Comparison of ENCODE assay signal across 9 cellular contexts in genomic region chr11:68009391-68010000, GRCh38. TPM values are rescaled to one million over a fixed set of nuclear protein-coding genes. Genes with fewer than 3 reads are reported as not detected.
A peak's percentile ranks its signal among the peaks of the same experiment; 100 is the strongest.
DNase-seq lines count a peak whose midpoint lies in the region; ATAC-seq, FAIRE-seq and TF ChIP-seq lines count a peak whose summit lies in the region.
"Had no signal": no experiment of that assay in that cellular context is flagged by ENCODE, and none has a peak within 500 bp of the region (broad histone marks: within the 10 kb centered on the region; RNA-seq: fewer than 3 reads in every experiment).

No MANE protein-coding gene starts in this region.

- intact Hi-C loops in activated B cell treated with CpG ODN at 0.5 μM for 24 hours (cut with micrococcal nuclease) (loop anchor here (1.0 to 10.0 kb wide), 5 partner anchors 15 to 1285 kb away; partner anchors contain the start of gene MYEOV), uterus (cut with DNase I; ENCODE audit: low total_unique reads) (no loop called here)

- no peaks in the 10 kb centered on the region for H3K27me3 ChIP-seq in uterus

- peak overlapping the region; percentile 70 to 80 for H3K27ac ChIP-seq in uterus

- DNase-seq in HT-29 (ENCODE audit: low spot score) (peak; percentile 69), activated B cell treated with CpG ODN at 0.5 μM for 24 hours (no peak), kidney tubule cell (ENCODE audit: low spot score) (peak; percentile 51), uterus (no peak), foreskin melanocyte (no peak), COR-L47 (lab: John Stamatoyannopoulos, UW) (no peak)

- peak overlapping the region; percentile 79 for H3K27ac Mint-ChIP-seq in activated B cell treated with CpG ODN at 0.5 μM for 24 hours

- H3K4me1 Mint-ChIP-seq in activated B cell treated with CpG ODN at 0.5 μM for 24 hours: peaks cover 58% of the 10 kb centered on the region

- H3K36me3 ChIP-seq in uterus: no peaks in the 10 kb centered on the region

- POLR2A ChIA-PET in activated B cell treated with CpG ODN at 0.5 μM for 24 hours (lab: Charles Lee): interaction anchor here (0.7 to 2.3 kb wide), 9 partner anchors 7 to 264 kb away, joined by 3 to 9 read pairs (median 3); partner anchors contain the start of gene C11orf24

- no peaks in the 10 kb centered on the region for H3K9me3 Mint-ChIP-seq in activated B cell treated with CpG ODN at 0.5 μM for 24 hours

- peak overlapping the region; percentile 78 for H3K4me3 Mint-ChIP-seq in activated B cell treated with CpG ODN at 0.5 μM for 24 hours

- H3K9me3 ChIP-seq in uterus: no peaks in the 10 kb centered on the region

- CTCF ChIA-PET in activated B cell treated with CpG ODN at 0.5 μM for 24 hours (lab: Charles Lee): interaction anchor here (0.9 to 4.2 kb wide), 8 partner anchors 11 to 248 kb away, joined by 3 to 23 read pairs (median 5); partner anchors contain the start of gene TCIRG1

- no peaks in the 10 kb centered on the region for H3K36me3 Mint-ChIP-seq in activated B cell treated with CpG ODN at 0.5 μM for 24 hours (ENCODE audit: low read depth)

- ATAC-seq in activated B cell treated with CpG ODN at 0.5 μM for 24 hours (ENCODE audit: low read depth) (peak; percentile 38), GM21825 (IDR thresholded peaks at IDR 0.05; ENCODE audit: unreplicated experiment) (no peak)

- H3K27me3 Mint-ChIP-seq in activated B cell treated with CpG ODN at 0.5 μM for 24 hours: no peaks in the 10 kb centered on the region

- TF ChIP-seq CTCF in activated B cell treated with CpG ODN at 0.5 μM for 24 hours (IDR thresholded peaks at IDR 0.05) (no peak), uterus (IDR thresholded peaks at IDR 0.05) (peak in 1 of 4 experiments; percentile 19)

- peaks cover 0 to 2% of the 10 kb centered on the region in 2 donors for H3K4me1 ChIP-seq in uterus

- no peak for TF ChIP-seq POLR2A in uterus (IDR thresholded peaks at IDR 0.05)

- H3K4me3 ChIP-seq in uterus: no peak overlapping the region

- peak; percentile 56 for FAIRE-seq in A204.1 (lab: Jason Lieb, UNC)
- FAIRE-seq: bronchial epithelial cell had no signal

RNA-seq across cellular contexts. Expression of gene ALDH3B1, which starts 0.6 kb away (rescaled TPM):
- total RNA-seq in HT-29 (2014; rRNA removed; shearing (Covaris generic)): 108 and 113 TPM in 2 replicates
- total RNA-seq in activated B cell treated with CpG ODN at 0.5 μM for 24 hours: 0.53 and 0.98 TPM in 2 replicates
- 1 to 10 TPM; 2.3 to 5.7 (median 4.0) TPM for total RNA-seq in uterus

RNA-seq across cellular contexts. Expression of gene UNC93B1, which starts 5.6 kb away (rescaled TPM):
- 164 and 197 TPM in 2 replicates for total RNA-seq in HT-29 (2014; rRNA removed; shearing (Covaris generic))
- 117 and 133 TPM in 2 replicates for total RNA-seq in activated B cell treated with CpG ODN at 0.5 μM for 24 hours
- 10 to 100 TPM in 3 of 4 donors, 1 to 10 TPM in 1; 4.1 to 24.3 (median 13.2) TPM for total RNA-seq in uterus

RNA-seq across cellular contexts. Expression of gene NDUFS8, which starts 21.0 kb away (rescaled TPM):
- 564 and 590 TPM in 2 replicates for total RNA-seq in HT-29 (2014; rRNA removed; shearing (Covaris generic))
- total RNA-seq in activated B cell treated with CpG ODN at 0.5 μM for 24 hours (93.7 and 101 TPM in 2 replicates), uterus (100 to 1,000 TPM in 2 of 4 donors, 10 to 100 TPM in 2; 53.4 to 291 (median 139) TPM)

RNA-seq across cellular contexts. Expression of gene TCIRG1, which starts 29.3 kb away (rescaled TPM):
- total RNA-seq in HT-29 (2014; rRNA removed; shearing (Covaris generic)): 219 and 232 TPM in 2 replicates
- total RNA-seq in activated B cell treated with CpG ODN at 0.5 μM for 24 hours (209 and 227 TPM in 2 replicates), uterus (100 to 1,000 TPM in 2 of 4 donors, 10 to 100 TPM in 2; 62.1 to 162 (median 115) TPM)

Comparison
In these comparisons a context has a peak if more than half of its experiments do, and no peak if none do; other contexts are left out.
1. DNase-seq: peak in HT-29 (single experiment) and kidney tubule cell (single experiment); none in activated B cell treated with CpG ODN at 0.5 μM for 24 hours (single experiment), uterus (0 of 2), foreskin melanocyte (single experiment) and COR-L47 (single experiment).
2. RNA of gene ALDH3B1, which starts 0.6 kb away (total RNA-seq): 108 to 113 TPM in HT-29; 2.3 to 5.7 TPM in uterus and 0.53 to 0.98 TPM in activated B cell treated with CpG ODN at 0.5 μM for 24 hours; every median in the first group is over 10 times any median in the second.